Comparison of ENCODE assay signal across 11 cellular contexts in the genomic region with DNA sequence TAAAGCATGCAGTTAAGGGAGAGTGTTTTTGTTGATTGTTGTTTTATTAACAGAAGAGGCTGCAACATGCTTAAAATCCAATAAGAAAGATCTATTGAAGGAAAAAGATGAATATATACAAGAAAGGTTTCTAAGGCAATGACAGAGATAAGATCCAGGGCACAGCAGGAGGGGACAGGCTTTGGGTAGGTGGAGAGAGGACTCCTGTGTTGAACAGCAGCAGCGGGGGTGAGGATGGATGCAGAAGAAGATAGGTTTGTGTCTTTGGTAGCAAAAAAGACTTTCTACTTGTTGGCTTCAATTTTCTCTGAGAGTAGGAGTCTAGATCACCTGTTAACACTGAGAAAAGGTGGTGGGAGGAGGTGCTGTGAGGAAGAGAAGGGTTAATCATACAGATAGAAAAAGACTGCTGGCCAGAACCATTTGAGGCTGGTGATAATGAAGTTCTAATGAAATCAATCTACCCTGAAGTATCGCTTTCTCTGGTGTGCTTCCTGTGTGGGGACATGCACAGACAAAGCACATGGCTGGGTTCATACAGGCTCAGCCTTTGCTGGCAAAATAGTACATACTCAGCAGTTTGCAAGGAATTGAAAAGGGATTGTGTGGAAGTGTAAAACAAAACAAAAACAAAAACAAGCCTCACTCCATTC. TPM values are rescaled to one million over a fixed set of nuclear protein-coding genes. Genes with fewer than 3 reads are reported as not detected.
DNase-seq lines count a peak whose midpoint lies in the region; ATAC-seq, FAIRE-seq and TF ChIP-seq lines count a peak whose summit lies in the region.
"Had no signal": no experiment of that assay in that cellular context is flagged by ENCODE, and none has a peak within 500 bp of the region (broad histone marks: within the 10 kb centered on the region; RNA-seq: fewer than 3 reads in every experiment).

No MANE protein-coding gene starts in this region.

- H3K9me3 ChIP-seq in A549 = no peaks in the 10 kb centered on the region
- no peaks in the 10 kb centered on the region for H3K9me3 ChIP-seq in K562 (replicated peaks; ENCODE audit: control insufficient read depth, insufficient read depth, low read depth, low read length)
- no peaks in the 10 kb centered on the region for H3K9me3 ChIP-seq in mucosa of descending colon

- CTCF ChIA-PET in A549 (lab: Yijun Ruan, JAX) (no interaction called here), K562 (lab: Yijun Ruan, JAX; ENCODE audit: low intra/inter-chr PET ratio) (no interaction called here)

- peak overlapping the region; percentile 27 to 59; a peak in 5 of 6 replicates for H3K27ac ChIP-seq in A549
- H3K27ac ChIP-seq in K562 (ENCODE audit: extremely low read depth, low read depth, low read length) = no peak overlapping the region; the same call in 2 of the 3 replicates

- H3K9me3 Mint-ChIP-seq in CD14-positive monocyte = no peaks in the 10 kb centered on the region
- H3K9me3 Mint-ChIP-seq: central memory CD8-positive, alpha-beta T cell; memory B cell had no signal

- H3K27ac Mint-ChIP-seq in CD14-positive monocyte = no peak overlapping the region
- H3K27ac Mint-ChIP-seq: B cell, memory B cell had no signal

- TF ChIP-seq RAD21 in A549 (conservative IDR thresholded peaks at IDR 0.05 in 1 of 2, IDR thresholded peaks at IDR 0.05 in 1 of 2) = no peak
- TF ChIP-seq RAD21 in K562 (CRISPR knock-in tag; conservative IDR thresholded peaks at IDR 0.05 in 1 of 2, IDR thresholded peaks at IDR 0.05 in 1 of 2) = no peak

- no peak for FAIRE-seq in A549 (lab: Jason Lieb, UNC)
- FAIRE-seq in K562 (lab: Jason Lieb, UNC) = no peak
- FAIRE-seq in D721Med (lab: Jason Lieb, UNC) = no peak

- TF ChIP-seq EP300 in A549 (IDR thresholded peaks at IDR 0.05) (no peak), K562 (IDR thresholded peaks at IDR 0.05; ENCODE audit: low read length) (no peak)

- in situ Hi-C loops in K562 (cut with MboI) = no loop called here

- DNase-seq in A549 (ENCODE audit: low read depth in 1 of 2, low spot score in 1 of 2) (no peak), K562 (ENCODE audit: extremely low read depth in 1 of 4, low spot score in 3 of 4) (peak in 1 of 4 experiments; percentile 6), mucosa of descending colon (no peak), NCI-H1417 (lab: John Stamatoyannopoulos, UW) (no peak), D721Med (ENCODE audit: insufficient read length, low spot score) (no peak), CD14-positive monocyte (ENCODE audit: low spot score) (no peak)

- no peaks in the 10 kb centered on the region for H3K9me1 ChIP-seq in K562 (ENCODE audit: control insufficient read depth, insufficient read depth, low read length)

- no peak overlapping the region for H3K4me3 Mint-ChIP-seq in CD14-positive monocyte
- H3K4me3 Mint-ChIP-seq: B cell; central memory CD8-positive, alpha-beta T cell; memory B cell had no signal

- POLR2A ChIA-PET in A549 (lab: Yijun Ruan, JAX) (no interaction called here), K562 (lab: Yijun Ruan, JAX) (no interaction called here)

- peaks cover 15% of the 10 kb centered on the region for H3K4me1 Mint-ChIP-seq in CD14-positive monocyte
- H3K4me1 Mint-ChIP-seq: B cell; central memory CD8-positive, alpha-beta T cell; memory B cell had no signal

- 96% methylated on average over 2 of the region's 2 CpGs for WGBS in A549 (ENCODE audit: missing lambda C conversion rate)
- 17% methylated on average over 2 of the region's 2 CpGs for WGBS in K562 (ENCODE audit: insufficient coverage, low coverage, missing lambda C conversion rate)

- H3K27me3 ChIP-seq in K562 (ENCODE audit: control insufficient read depth in 2 of 2, insufficient read depth in 2 of 2, low read length in 2 of 2) = no peaks in the 10 kb centered on the region

- ATAC-seq in A549 = no peak; a peak in 1 of 6 replicates
- ATAC-seq in GM19351 (IDR thresholded peaks at IDR 0.05; ENCODE audit: unreplicated experiment) = peak; percentile 95
- peak; percentile 58 for ATAC-seq in HG03045 (IDR thresholded peaks at IDR 0.05; ENCODE audit: unreplicated experiment)
- ATAC-seq in K562 = no peak
- no peak for ATAC-seq in mucosa of descending colon

- H2AFZ ChIP-seq in K562 (ENCODE audit: low read depth, low read length) = no peak overlapping the region

- H3K36me3 ChIP-seq in K562 (ENCODE audit: control insufficient read depth, insufficient read depth, low read length) (no peaks in the 10 kb centered on the region), mucosa of descending colon (ENCODE audit: low read depth) (no peaks in the 10 kb centered on the region)

- BruUV-seq in K562 (replicated peaks; lab: Mats Ljungman, UMichigan) = no TSS peak

- no peaks in the 10 kb centered on the region for H3K36me3 Mint-ChIP-seq in CD14-positive monocyte
- H3K36me3 Mint-ChIP-seq: memory B cell had no signal

- H3K4me3 ChIP-seq in A549 (no peak overlapping the region), K562 (no peak overlapping the region), mucosa of descending colon (no peak overlapping the region)

- TF ChIP-seq CTCF in A549 (IDR thresholded peaks at IDR 0.05) (no peak), K562 (IDR thresholded peaks at IDR 0.05 in 2 of 3, conservative IDR thresholded peaks at IDR 0.05 in 1 of 3; ENCODE audit: insufficient read depth in 2 of 3, low read depth in 1 of 3, low read length in 3 of 3) (no peak), mucosa of descending colon (IDR thresholded peaks at IDR 0.05) (no peak), D721Med (IDR thresholded peaks at IDR 0.05; ENCODE audit: insufficient read depth, missing control alignments) (no peak), CD14-positive monocyte (IDR thresholded peaks at IDR 0.05) (no peak)

- H3K79me2 ChIP-seq in K562 (ENCODE audit: control insufficient read depth, insufficient read depth, low read length) = no peaks in the 10 kb centered on the region

- intact Hi-C loops in K562 (cut with micrococcal nuclease) (no loop called here), mucosa of descending colon (cut with DNase I, micrococcal nuclease) (no loop called here), CD14-positive monocyte (cut with micrococcal nuclease) (no loop called here)

- no peak overlapping the region for H3K9ac ChIP-seq in K562 (ENCODE audit: insufficient read depth in 1 of 2, low read depth in 2 of 2, low read length in 2 of 2)

- TF ChIP-seq POLR2A in A549 (IDR thresholded peaks at IDR 0.05; ENCODE audit: low read length) = no peak
- TF ChIP-seq POLR2A in K562 (conservative IDR thresholded peaks at IDR 0.05) = no peak

- H3K27me3 Mint-ChIP-seq in CD14-positive monocyte (ENCODE audit: low read depth in 3 of 3) = no peaks in the 10 kb centered on the region
- H3K27me3 Mint-ChIP-seq: B cell; central memory CD8-positive, alpha-beta T cell had no signal

- H4K20me1 ChIP-seq in K562 (replicated peaks; ENCODE audit: control insufficient read depth, insufficient read depth, low read length) = no peaks in the 10 kb centered on the region

- no peak overlapping the region for H3K4me2 ChIP-seq in A549
- H3K4me2 ChIP-seq in K562 (ENCODE audit: insufficient read depth, low read length) = no peak overlapping the region

- H3K4me1 ChIP-seq in A549 (peaks cover 65% of the 10 kb centered on the region), K562 (replicated peaks in 1 of 2; ENCODE audit: control insufficient read depth in 2 of 2, insufficient read depth in 2 of 2, low read length in 2 of 2) (peaks cover 0 to 4% of the 10 kb centered on the region in 2 experiments; a peak in 1 of 5 replicates), mucosa of descending colon (ENCODE audit: low read depth) (peaks cover 12% of the 10 kb centered on the region)

TF ChIP-seq in A549, 52 proteins besides CTCF, POLR2A, EP300 and RAD21:
- TF ChIP-seq MAFK (IDR thresholded peaks at IDR 0.05; ENCODE audit: partially characterized antibody) (peak; percentile 76), HOXA7 (CRISPR knock-in tag; IDR thresholded peaks at IDR 0.05) (no peak), CEBPB (IDR thresholded peaks at IDR 0.05) (no peak), NPAS2 (CRISPR knock-in tag; IDR thresholded peaks at IDR 0.05; ENCODE audit: borderline replicate concordance) (no peak)

TF ChIP-seq in K562, 482 proteins besides CTCF, POLR2A, EP300 and RAD21 (continues in another document):
- TF ChIP-seq C11orf30 (IDR thresholded peaks at IDR 0.05; ENCODE audit: low read depth) (peak; percentile 57; the same call in 1 of the 2 replicates), ZNF316 (IDR thresholded peaks at IDR 0.05) (peak; percentile 66), MAFG (tag; conservative IDR thresholded peaks at IDR 0.05) (peak; percentile 72), MAFK (IDR thresholded peaks at IDR 0.05; ENCODE audit: low read length) (0 out of 2 replicates have a peak, but pooled peaks have one; percentile 32)

RNA-seq across cellular contexts. Expression of gene DST, which starts 17.2 kb away (rescaled TPM):
- polyA plus RNA-seq in A549 (2011; rRNA removed) (99.0 and 124 TPM in 2 replicates), A549 (2017; fragmentation: RNase III; extraction: RNeasy Plus Mini Kit Qiagen cat#74134 plus additional on column Dnase treatment) (32.4 to 41.6 TPM (median 37.5 TPM) in 3 replicates), K562 (2011; rRNA removed) (3.5 and 6.7 TPM in 2 replicates), K562 (2014; fragmentation: Illumina TruSeq; extraction: Trizol) (11.5 and 13.3 TPM in 2 replicates), K562 (2014; fragmentation: Nextera tagmentation; extraction: Ambion mirVana) (1 to 10 TPM; 5.2 to 5.7 TPM), K562 (2014; rRNA removed) (10.5 and 10.9 TPM in 2 replicates), CD14-positive monocyte (1 to 10 TPM; 1.1 to 3.2 TPM)
- polyA plus RNA-seq in A549 (2012; cell fraction: cytosol; rRNA removed) = 11.2 and 12.7 TPM in 2 replicates
- 75.3 and 145 TPM in 2 replicates for polyA plus RNA-seq in A549 (2012; cell fraction: nucleus; rRNA removed)
- 217 and 226 TPM in 2 replicates for polyA minus RNA-seq in A549 (2011; rRNA and poly(A)+ RNA removed)
- 25.4 and 91.0 TPM in 2 replicates for total RNA-seq in K562 (2011; cell fraction: chromatin; rRNA removed; ENCODE audit: low replicate concordance)
- 14.0 and 27.6 TPM in 2 replicates for total RNA-seq in K562 (2011; cell fraction: nucleolus; rRNA removed)
- 41.6 and 57.9 TPM in 2 replicates for total RNA-seq in K562 (2011; cell fraction: nucleoplasm; rRNA removed)
- total RNA-seq in K562 (2014; rRNA removed) (14.6 and 16.2 TPM in 2 replicates), K562 (2014; rRNA removed; fragmentation: Illumina TruSeq; extraction: Trizol) (21.9 and 24.6 TPM in 2 replicates), K562 (2015; rRNA removed; fragmentation: Illumina TruSeq; extraction: Trizol) (15.3 and 15.6 TPM in 2 replicates), K562 (2021) (20.3 and 21.8 TPM in 2 replicates), mucosa of descending colon (100 to 1,000 TPM; 208 to 580 (median 356) TPM)
- 2.0 and 3.9 TPM in 2 replicates for polyA plus RNA-seq in K562 (2011; cell fraction: cytosol; rRNA removed)
- polyA plus RNA-seq in K562 (2011; cell fraction: nucleus; rRNA removed) = 11.3 and 29.1 TPM in 2 replicates
- 10.0 and 20.2 TPM in 2 replicates for polyA plus RNA-seq in K562 (2012)
- polyA minus RNA-seq in K562 (2011; rRNA and poly(A)+ RNA removed) = 25.1 and 32.6 TPM in 2 replicates
- 5.7 and 9.4 TPM in 2 replicates for polyA minus RNA-seq in K562 (2011; cell fraction: cytosol; rRNA and poly(A)+ RNA removed)
- 38.4 and 44.3 TPM in 2 replicates for polyA minus RNA-seq in K562 (2011; cell fraction: nucleus; rRNA and poly(A)+ RNA removed)

Comparison
In these comparisons a context has a peak if more than half of its experiments do, and no peak if none do; other contexts are left out.
1. ATAC-seq: peak in GM19351 (single experiment) and HG03045 (single experiment); none in A549 (0 of 2), K562 (single experiment) and mucosa of descending colon (single experiment).
2. Of the 35 proteins assayed by ChIP-seq in both K562 and A549: peak only in K562: none; only in A549: none; in both: MAFK; in neither: 34.